In the genomic region with DNA sequence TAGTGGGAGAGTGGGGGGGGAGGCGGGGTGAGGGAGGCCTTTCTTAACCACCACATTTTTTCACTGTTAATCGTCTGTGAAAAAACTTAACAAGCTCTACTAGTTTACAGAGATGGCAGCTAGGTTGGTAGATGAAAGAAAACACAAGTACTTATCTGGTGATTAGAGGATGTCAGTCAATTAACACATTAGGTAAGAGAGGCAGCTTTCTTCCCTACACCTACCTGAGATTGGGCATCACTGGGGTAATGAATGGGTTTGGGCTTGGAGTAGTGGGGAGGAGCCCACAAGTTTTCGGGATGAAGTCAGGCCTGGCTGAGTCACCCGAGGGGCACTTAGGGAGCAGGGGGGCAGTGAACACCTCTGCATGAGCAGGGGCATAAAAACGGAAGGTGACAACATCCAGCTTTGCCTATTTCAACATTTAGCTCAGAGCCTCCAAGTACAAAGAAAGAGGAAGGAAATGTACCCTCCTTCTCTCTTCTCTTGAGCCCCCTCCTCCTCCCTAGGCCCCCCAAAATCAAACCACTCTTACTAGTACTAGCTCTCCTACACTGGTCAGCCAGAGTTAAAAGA, we compare ENCODE assay signal across 8 cellular contexts. TPM values are rescaled to one million over a fixed set of nuclear protein-coding genes. Genes with fewer than 3 reads are reported as not detected.
A peak's percentile ranks its signal among the peaks of the same experiment; 100 is the strongest.
DNase-seq lines count a peak whose midpoint lies in the region; ATAC-seq and TF ChIP-seq lines count a peak whose summit lies in the region.

No MANE protein-coding gene starts in this region.

- peak overlapping the region; percentile 89 for H3K4me3 Mint-ChIP-seq in activated T-cell treated with anti-CD3 and anti-CD28 coated beads, Interleukin-2, amount 50 U/mL, for 4 hours
- H3K4me3 Mint-ChIP-seq in type B pancreatic cell = peak overlapping the region; percentile 95

- peak overlapping the region; percentile 59 for H3K27ac ChIP-seq in RWPE1

- peaks cover 8% of the 10 kb centered on the region for H3K36me3 Mint-ChIP-seq in activated T-cell treated with anti-CD3 and anti-CD28 coated beads, Interleukin-2, amount 50 U/mL, for 4 hours (ENCODE audit: insufficient read depth)
- peaks cover 15% of the 10 kb centered on the region for H3K36me3 Mint-ChIP-seq in type B pancreatic cell

- intact Hi-C loops in Right ventricle myocardium superior (cut with DNase I) = no loop called here

- TF ChIP-seq CTCF in RWPE1 (conservative IDR thresholded peaks at IDR 0.05; ENCODE audit: low read depth) (no peak), type B pancreatic cell (conservative IDR thresholded peaks at IDR 0.05) (no peak)

- POLR2A ChIA-PET in RWPE1 (lab: Yijun Ruan, JAX; ENCODE audit: low non-redundant PET) = interaction anchor here (0.6 kb wide), 1 partner anchor 47 kb away, joined by 3 read pairs; no protein-coding TSS in a partner anchor

- no peak for DNase-seq in activated T-cell treated with anti-CD3 and anti-CD28 coated beads, Interleukin-2, amount 50 U/mL, for 4 hours
- no peak for DNase-seq in activated T-cell treated with anti-CD3 and anti-CD28 coated beads, Interleukin-2, amount 50 U/mL, for 1 hour
- DNase-seq in RWPE1 (ENCODE audit: low spot score) = peak; percentile 88
- peak; percentile 50 for DNase-seq in fibroblast of peridontal ligament (ENCODE audit: extremely low read depth)
- no peak for DNase-seq in type B pancreatic cell (ENCODE audit: extremely low spot score, unreplicated experiment)
- DNase-seq in Right ventricle myocardium superior = no peak
- no peak for DNase-seq in NCI-H1930 (lab: John Stamatoyannopoulos, UW)

- H3K9me3 Mint-ChIP-seq in activated T-cell treated with anti-CD3 and anti-CD28 coated beads, Interleukin-2, amount 50 U/mL, for 4 hours = no peaks in the 10 kb centered on the region
- no peaks in the 10 kb centered on the region for H3K9me3 Mint-ChIP-seq in type B pancreatic cell

- CTCF ChIA-PET in RWPE1 (lab: Yijun Ruan, JAX) = interaction anchor here (0.5 to 2.6 kb wide), 4 partner anchors 40 to 420 kb away, joined by 3 to 13 read pairs (median 6); no protein-coding TSS in a partner anchor

- H3K4me1 Mint-ChIP-seq in activated T-cell treated with anti-CD3 and anti-CD28 coated beads, Interleukin-2, amount 50 U/mL, for 4 hours (ENCODE audit: low read depth) = peaks cover 59% of the 10 kb centered on the region
- H3K4me1 Mint-ChIP-seq in type B pancreatic cell (ENCODE audit: unreplicated experiment) = peaks cover 58% of the 10 kb centered on the region

- H3K27me3 Mint-ChIP-seq in activated T-cell treated with anti-CD3 and anti-CD28 coated beads, Interleukin-2, amount 50 U/mL, for 4 hours (ENCODE audit: low read depth) = no peaks in the 10 kb centered on the region
- no peaks in the 10 kb centered on the region for H3K27me3 Mint-ChIP-seq in type B pancreatic cell

- peak overlapping the region; percentile 93 for H3K27ac Mint-ChIP-seq in type B pancreatic cell

- no peak for ATAC-seq in activated T-cell treated with anti-CD3 and anti-CD28 coated beads, Interleukin-2, amount 50 U/mL, for 4 hours
- ATAC-seq in HG02973 (IDR thresholded peaks at IDR 0.05; ENCODE audit: unreplicated experiment) = no peak
- no peak for ATAC-seq in Right ventricle myocardium superior (ENCODE audit: poor library complexity)

RNA-seq across cellular contexts. Expression of gene LBR, which starts 2.5 kb away (rescaled TPM):
- total RNA-seq in activated T-cell treated with anti-CD3 and anti-CD28 coated beads, Interleukin-2, amount 50 U/mL, for 4 hours = 10 to 100 TPM; 71.0 to 89.9 (median 78.9) TPM
- total RNA-seq in type B pancreatic cell (ENCODE audit: low replicate concordance) = 59.9 and 94.6 TPM in 2 replicates
- total RNA-seq in Right ventricle myocardium superior = 11.7 TPM

Comparison
In these comparisons a context has a peak if more than half of its experiments do, and no peak if none do; other contexts are left out.
1. DNase-seq: peak in RWPE1 (single experiment) and fibroblast of peridontal ligament (single experiment); none in activated T-cell treated with anti-CD3 and anti-CD28 coated beads, Interleukin-2, amount 50 U/mL, for 4 hours (single experiment), activated T-cell treated with anti-CD3 and anti-CD28 coated beads, Interleukin-2, amount 50 U/mL, for 1 hour (single experiment), type B pancreatic cell (single experiment), Right ventricle myocardium superior (single experiment) and NCI-H1930 (0 of 2).